Comparison of ENCODE assay signal across 11 cellular contexts in genomic region chr9:124758061-124758460, GRCh38. TPM values are rescaled to one million over a fixed set of nuclear protein-coding genes. Genes with fewer than 3 reads are reported as not detected.
A peak's percentile ranks its signal among the peaks of the same experiment; 100 is the strongest.
DNase-seq lines count a peak whose midpoint lies in the region; ATAC-seq, FAIRE-seq and TF ChIP-seq lines count a peak whose summit lies in the region.
"Had no signal": no experiment of that assay in that cellular context is flagged by ENCODE, and none has a peak within 500 bp of the region (broad histone marks: within the 10 kb centered on the region; RNA-seq: fewer than 3 reads in every experiment).

No MANE protein-coding gene starts in this region.

- BruUV-seq in Panc1 (replicated peaks; lab: Mats Ljungman, UMichigan), result TSS peak; percentile 3

- no peaks in the 10 kb centered on the region for H3K9me3 ChIP-seq in Panc1 (ENCODE audit: control insufficient read depth, insufficient read depth, low read depth, low read length)
- no peaks in the 10 kb centered on the region for H3K9me3 ChIP-seq in pancreas
- H3K9me3 ChIP-seq: Caco-2 had no signal

- TF ChIP-seq CTCF in HL-60 (IDR thresholded peaks at IDR 0.05; ENCODE audit: insufficient read depth, low read length) (no peak), Panc1 (IDR thresholded peaks at IDR 0.05) (no peak), pancreas (IDR thresholded peaks at IDR 0.05) (no peak)

- H3K27ac ChIP-seq in HL-60 (replicated peaks) (peak overlapping the region; percentile 85), Panc1 (ENCODE audit: low read length) (peak overlapping the region; percentile 20; the same call in 1 of the 2 replicates), pancreas (peak overlapping the region in 2 of 4 donors; percentile 34 to 53)

- H3K36me3 ChIP-seq in Panc1 (ENCODE audit: control insufficient read depth, insufficient read depth, low read length) (no peaks in the 10 kb centered on the region), pancreas (no peaks in the 10 kb centered on the region)

- no peak for ATAC-seq in Panc1
- ATAC-seq in left ventricle myocardium superior, result peak; percentile 52
- peak in 3 of 4 donors; percentile 69 to 76 (median 74) for ATAC-seq in pancreas
- ATAC-seq in esophagus mucosa, result no peak

- intact Hi-C loops in Panc1 (cut with micrococcal nuclease; ENCODE audit: unreplicated experiment) (no loop called here), left ventricle myocardium superior (cut with micrococcal nuclease) (no loop called here), pancreas (cut with DNase I) (no loop called here)

- in situ Hi-C loops in Panc1 (cut with HindIII; ENCODE audit: low pct_unique_long_range_greater_than_20kb, low sequenced_read_pairs), result no loop called here

- peak overlapping the region; percentile 17; the same call in 1 of the 2 replicates for H3K4me3 ChIP-seq in HL-60 (replicated peaks; ENCODE audit: insufficient read depth, low read length)
- H3K4me3 ChIP-seq in Panc1 (ENCODE audit: low read depth in 2 of 2, low read length in 2 of 2), result no peak overlapping the region
- H3K4me3 ChIP-seq in pancreas, result peak overlapping the region in 2 of 4 donors; percentile 2

- FAIRE-seq in pancreas (lab: Jason Lieb, UNC), result no peak
- FAIRE-seq: islet of Langerhans had no signal

- WGBS in pancreas, 2 donors, result 17 to 26% methylated on average over 3 of the region's 3 CpGs

- H3K4me1 ChIP-seq in Panc1 (ENCODE audit: control insufficient read depth, insufficient read depth, low read length) (peaks cover 55% of the 10 kb centered on the region), pancreas (peaks cover 13 to 38% (median 23%) of the 10 kb centered on the region in 3 donors)

- CTCF ChIA-PET in Panc1 (lab: Charles Lee), result no interaction called here

- POLR2A ChIA-PET in Panc1 (lab: Charles Lee), result no interaction called here

- H3K27me3 ChIP-seq in HL-60 (ENCODE audit: insufficient read depth, poor library complexity, severe bottlenecking), result no peaks in the 10 kb centered on the region
- no peaks in the 10 kb centered on the region for H3K27me3 ChIP-seq in Panc1 (ENCODE audit: control insufficient read depth, insufficient read depth, low read length)
- no peaks in the 10 kb centered on the region for H3K27me3 ChIP-seq in pancreas

- DNase-seq in HL-60 (ENCODE audit: low read depth in 1 of 2, low spot score in 1 of 2) (peak in 1 of 2 experiments; percentile 88), Panc1 (ENCODE audit: low read depth, low spot score) (no peak), left ventricle myocardium superior (no peak), pancreas (no peak), SHP77 (lab: John Stamatoyannopoulos, UW) (no peak), HK-2 (ENCODE audit: unreplicated experiment) (no peak), HT-29 (ENCODE audit: low spot score) (no peak)
- DNase-seq: Caco-2, T1000 had no signal

RNA-seq across cellular contexts. Expression of gene NR6A1, which starts 13.1 kb away (rescaled TPM):
- total RNA-seq in Panc1 (2021; ENCODE audit: unreplicated experiment) (7.6 TPM), left ventricle myocardium superior (1.9 TPM), pancreas (1 to 10 TPM; 2.1 to 3.9 (median 2.5) TPM), esophagus mucosa (1.7 TPM)
- polyA plus RNA-seq in Panc1 (2012; ENCODE audit: insufficient read length), result 2.5 TPM
- polyA plus RNA-seq in pancreas, result 1 to 10 TPM; 3.0 to 3.1 TPM
- 3.4 and 4.7 TPM in 2 replicates for total RNA-seq in HT-29 (2014; rRNA removed; shearing (Covaris generic))

RNA-seq across cellular contexts. Expression of gene OLFML2A, which starts 18.9 kb away (rescaled TPM):
- total RNA-seq in Panc1 (2021; ENCODE audit: unreplicated experiment), result 44.5 TPM
- polyA plus RNA-seq in Panc1 (2012; ENCODE audit: insufficient read length), result 34.5 TPM
- 38.0 TPM for total RNA-seq in left ventricle myocardium superior
- 1 to 10 TPM; 3.0 to 8.6 (median 6.5) TPM for total RNA-seq in pancreas
- 1 to 10 TPM in 1 of 2 donors, under 1 TPM in 1; 0.95 to 2.3 TPM for polyA plus RNA-seq in pancreas
- 12.3 TPM for total RNA-seq in esophagus mucosa
- 0.21 TPM in 1 of 2 replicates, not detected in the other for total RNA-seq in HT-29 (2014; rRNA removed; shearing (Covaris generic))

Comparison
In these comparisons a context has a peak if more than half of its experiments do, and no peak if none do; other contexts are left out.
1. ATAC-seq: peak in left ventricle myocardium superior (single experiment) and pancreas (3 of 4); none in Panc1 (single experiment) and esophagus mucosa (single experiment).